Comparison of ENCODE assay signal across 8 cellular contexts in genomic region chr19:9674669-9675357, GRCh38. TPM values are rescaled to one million over a fixed set of nuclear protein-coding genes. Genes with fewer than 3 reads are reported as not detected.
DNase-seq lines count a peak whose midpoint lies in the region; ATAC-seq and TF ChIP-seq lines count a peak whose summit lies in the region.

Gene ZNF562, minus strand, starts transcription at chr19:9675100. Its CDS starts 14,356 bp downstream, at chr19:9660744.

- ATAC-seq in GM18511 (IDR thresholded peaks at IDR 0.05; ENCODE audit: unreplicated experiment): peak; percentile 94
- ATAC-seq in HG03139 (IDR thresholded peaks at IDR 0.05; ENCODE audit: unreplicated experiment): peak; percentile 76

- no peak for TF ChIP-seq CTCF in colonic mucosa (IDR thresholded peaks at IDR 0.05)

- intact Hi-C loops in colonic mucosa (cut with DNase I): loop anchor here (5.0 kb wide), 1 partner anchor 92 kb away; the partner anchor contains the start of gene ZNF846

- H3K4me1 ChIP-seq in colonic mucosa: no peaks in the 10 kb centered on the region

- peak within 1 kb of the TSS; percentile 91 for H3K4me3 ChIP-seq in colonic mucosa

- H3K27ac ChIP-seq in colonic mucosa: peak within 1 kb of the TSS; percentile 96

- no peaks in the 10 kb centered on the region for H3K27me3 ChIP-seq in colonic mucosa

- no peaks in the 10 kb centered on the region for H3K36me3 ChIP-seq in colonic mucosa

- H3K9ac ChIP-seq in colonic mucosa (ENCODE audit: low read depth in 2 of 2, low read length in 2 of 2): peak within 1 kb of the TSS; percentile 85 to 88

- peak; percentile 69 for DNase-seq in 8988T
- peak; percentile 83 for DNase-seq in NCI-H446 treated with DMSO at 0.1 percent for 48 hours (lab: John Stamatoyannopoulos, UW)
- peak; percentile 88 for DNase-seq in activated CD4-positive, alpha-beta T cell treated with anti-CD3 and anti-CD28 coated beads for 48 hours
- DNase-seq in colonic mucosa: peak; percentile 91
- peak; percentile 97 for DNase-seq in left kidney (ENCODE audit: low read depth, low spot score)
- DNase-seq in stimulated activated CD4-positive, alpha-beta T cell treated with anti-CD3 and anti-CD28 coated beads, Interleukin-2, amount 100 ng/mL, for 4 hours (ENCODE audit: low read depth): peak; percentile 70

- H3K9me3 ChIP-seq in colonic mucosa: peaks cover 3% of the 10 kb centered on the region

RNA-seq across cellular contexts. Expression of gene ZNF562, which starts in this region (rescaled TPM):
- 10 to 100 TPM; 34.7 to 37.2 TPM for total RNA-seq in colonic mucosa

Comparison
In these comparisons a context has a peak if more than half of its experiments do, and no peak if none do; other contexts are left out.
1. Peak in every context shown above with its lines: DNase-seq, ATAC-seq, H3K4me3 ChIP-seq and H3K27ac ChIP-seq.